ENCODE assay signal across 17 cellular contexts in the genomic region with DNA sequence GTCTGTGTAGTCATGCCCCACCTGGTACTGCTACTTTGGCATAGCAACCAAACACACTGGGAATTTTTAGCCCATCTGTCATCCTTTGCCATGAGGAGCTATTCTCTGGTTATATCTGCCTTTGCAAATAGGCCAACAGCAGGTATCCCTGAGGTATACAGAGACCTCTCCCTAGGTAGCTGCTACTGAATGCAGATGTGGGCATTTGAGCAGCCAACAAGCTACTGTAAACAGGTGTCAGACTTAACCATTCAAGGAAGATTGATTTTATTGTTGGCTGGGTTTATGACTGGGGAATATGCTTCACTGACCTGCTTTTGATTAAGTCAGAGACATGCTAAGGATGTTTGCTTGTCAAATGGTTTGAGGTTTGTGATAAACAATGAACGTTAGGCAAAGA.
"Had no signal": no experiment of that assay in that cellular context is flagged by ENCODE, and none has a peak within 500 bp of the region (broad histone marks: within the 10 kb centered on the region; RNA-seq: fewer than 3 reads in every experiment).

No MANE protein-coding gene starts in this region.

- H3K27me3 ChIP-seq: esophagus squamous epithelium, ovary, right lobe of liver, testis, upper lobe of left lung had no signal

- H3K27ac ChIP-seq: esophagus squamous epithelium, ovary, psoas muscle, right lobe of liver, testis, upper lobe of left lung had no signal

- H3K36me3 ChIP-seq: esophagus squamous epithelium, ovary, right lobe of liver, upper lobe of left lung had no signal

- DNase-seq: activated CD4-positive, alpha-beta T cell treated with anti-CD3 and anti-CD28 coated beads for 36 hours; activated CD4-positive, alpha-beta T cell treated with anti-CD3 and anti-CD28 coated beads, Interleukin-2, amount 50 U/mL, for 48 hours; activated gamma-delta T cell treated with Interleukin-2 at 50 U/mL for 16 hours; amniotic stem cell; dermis blood vessel endothelial cell; effector memory CD8-positive, alpha-beta T cell; esophagus squamous epithelium; mesendoderm; naive thymus-derived CD4-positive, alpha-beta T cell; ovary; psoas muscle; right lobe of liver; small intestine; stimulated activated CD4-positive, alpha-beta T cell treated with anti-CD3 and anti-CD28 coated beads, Interleukin-15, amount 100 ng/mL, for 24 hours; stimulated activated CD4-positive, alpha-beta T cell treated with anti-CD3 and anti-CD28 coated beads, Interleukin-4, amount 100 ng/mL, for 1 hour; testis; upper lobe of left lung had no signal

- H3K4me3 ChIP-seq: esophagus squamous epithelium, ovary, psoas muscle, right lobe of liver, testis, upper lobe of left lung had no signal

- H3K4me1 ChIP-seq: esophagus squamous epithelium, psoas muscle, right lobe of liver, testis, upper lobe of left lung had no signal

- H3K9me3 ChIP-seq: esophagus squamous epithelium, ovary, psoas muscle, right lobe of liver, testis had no signal

- ATAC-seq: activated CD4-positive, alpha-beta T cell treated with anti-CD3 and anti-CD28 coated beads for 36 hours; effector memory CD8-positive, alpha-beta T cell; naive thymus-derived CD4-positive, alpha-beta T cell; psoas muscle; right lobe of liver had no signal
